ENCODE assay signal across 24 cellular contexts in the genomic region with DNA sequence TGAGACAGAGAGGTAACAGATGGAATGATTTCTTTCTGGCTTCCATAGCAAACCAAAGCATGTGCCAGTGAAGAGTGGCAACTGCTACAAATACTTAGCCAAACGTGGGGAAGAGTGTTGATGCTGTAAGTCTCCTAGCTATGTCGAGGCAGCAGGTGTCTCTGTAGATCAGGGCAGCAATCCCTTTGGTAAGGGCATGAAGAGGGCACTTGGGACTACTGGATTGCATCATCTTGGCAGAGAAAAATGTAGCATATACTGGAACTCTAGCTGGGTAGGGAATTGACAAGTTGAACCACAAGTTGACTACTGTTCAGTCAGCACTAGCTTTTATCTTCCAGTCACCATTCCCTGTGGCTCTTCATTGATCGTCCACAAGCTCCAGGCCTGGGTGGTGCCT.
"Had no signal": no experiment of that assay in that cellular context is flagged by ENCODE, and none has a peak within 500 bp of the region (broad histone marks: within the 10 kb centered on the region; RNA-seq: fewer than 3 reads in every experiment).

No MANE protein-coding gene starts in this region.

- H3K27ac ChIP-seq: foreskin keratinocyte, neutrophil, suprapubic skin, tibial nerve, WERI-Rb-1 had no signal

- H3K9me3 ChIP-seq: neutrophil, stomach, suprapubic skin, tibial nerve had no signal

- ATAC-seq: activated naive CD8-positive, alpha-beta T cell treated with anti-CD3 and anti-CD28 coated beads, Interleukin-2, amount 50 U/mL, for 24 hours; foreskin keratinocyte; stimulated activated naive B cell treated with anti-CD40 and anti-IgM and Interleukin-4, amounts not matched to agents 10 μg/mL and 1 μg/mL and 100 μg/mL, for 72 hours; T-helper 17 cell had no signal

- H3K4me3 ChIP-seq: stomach, suprapubic skin, tibial nerve had no signal

- H3K27me3 ChIP-seq: foreskin keratinocyte, neutrophil, stomach, suprapubic skin, tibial nerve had no signal

- DNase-seq: activated CD4-positive, alpha-beta memory T cell treated with anti-CD3 and anti-CD28 coated beads, Interleukin-2, amount 10 ng/mL, durations not matched to agents 7 days and 5 days; activated CD4-positive, alpha-beta T cell treated with anti-CD3 and anti-CD28 coated beads for 1 hour; activated CD4-positive, alpha-beta T cell treated with anti-CD3 and anti-CD28 coated beads, Interleukin-2, amount 10 ng/mL, durations not matched to agents 7 days and 5 days; activated CD8-positive, alpha-beta memory T cell treated with anti-CD3 and anti-CD28 coated beads, Interleukin-2, amount 50 U/mL, for 48 hours; activated naive CD8-positive, alpha-beta T cell treated with anti-CD3 and anti-CD28 coated beads, Interleukin-2, amount 50 U/mL, for 24 hours; activated T-cell treated with anti-CD3 and anti-CD28 coated beads, Interleukin-2, amount 50 U/mL, for 24 hours; amygdala; central memory CD4-positive, alpha-beta T cell; foreskin keratinocyte; left ventricle myocardium superior; mammary epithelial cell; naive B cell; nephron progenitor cell; retina; stimulated activated CD4-positive, alpha-beta T cell treated with anti-CD3 and anti-CD28 coated beads, Interleukin-15, amount 100 ng/mL, for 24 hours; stimulated activated CD4-positive, alpha-beta T cell treated with anti-CD3 and anti-CD28 coated beads, Interleukin-2, amount 100 ng/mL, for 24 hours; stimulated activated naive B cell treated with anti-CD40 and anti-IgM and Interleukin-4, amounts not matched to agents 10 μg/mL and 1 μg/mL and 100 μg/mL, for 72 hours; stomach; T-helper 17 cell; T1000; WERI-Rb-1 had no signal

- H3K36me3 ChIP-seq: neutrophil, stomach, suprapubic skin, tibial nerve, WERI-Rb-1 had no signal
